8 cellular contexts compared by ENCODE assay signal in genomic region chr3:24678441-24678865, GRCh38.
DNase-seq lines count a peak whose midpoint lies in the region; FAIRE-seq and TF ChIP-seq lines count a peak whose summit lies in the region.

No MANE protein-coding gene starts in this region.

- H3K27ac ChIP-seq in hepatocyte: peak overlapping the region; percentile 62
- H3K27ac ChIP-seq in small intestine (ENCODE audit: low read depth in 1 of 2, low read length in 1 of 2): no peak overlapping the region

- H3K9me2 ChIP-seq in hepatocyte (replicated peaks; ENCODE audit: insufficient read depth): no peaks in the 10 kb centered on the region

- H2AFZ ChIP-seq in hepatocyte: peak overlapping the region; percentile 14

- POLR2A ChIA-PET in BJ (lab: Charles Lee): no interaction called here

- 76% methylated on average over 7 of the region's 7 CpGs for WGBS in hepatocyte (ENCODE audit: low lambda C conversion rate, missing lambda C conversion rate)
- WGBS in small intestine, 3 donors: 61 to 76% (median 62%) methylated on average over 7 of the region's 7 CpGs

- DNase-seq in BJ (ENCODE audit: low read depth) (peak; percentile 66), HFF-Myc (ENCODE audit: extremely low read depth, low read depth) (peak; percentile 73), SW480 (ENCODE audit: low spot score) (peak; percentile 76), hepatocyte (ENCODE audit: low spot score) (peak; percentile 62), BE2C (no peak), small intestine (no peak), NCI-H1417 (lab: John Stamatoyannopoulos, UW) (no peak), amniotic stem cell (lab: John Stamatoyannopoulos, UW) (no peak)

- H3K4me2 ChIP-seq in hepatocyte: peak overlapping the region; percentile 63

- CTCF ChIA-PET in BJ (lab: Yijun Ruan, JAX): no interaction called here

- no peaks in the 10 kb centered on the region for H3K79me2 ChIP-seq in hepatocyte

- H3K4me3 ChIP-seq in BJ (ENCODE audit: low read depth, low read length): no peak overlapping the region
- peak overlapping the region; percentile 16 for H3K4me3 ChIP-seq in HFF-Myc (replicated peaks; ENCODE audit: low read depth, low read length)
- H3K4me3 ChIP-seq in hepatocyte: no peak overlapping the region
- no peak overlapping the region for H3K4me3 ChIP-seq in BE2C (ENCODE audit: low read depth, low read length)
- no peak overlapping the region for H3K4me3 ChIP-seq in small intestine (ENCODE audit: low read depth in 1 of 2, low read length in 2 of 2)

- peaks cover 11% of the 10 kb centered on the region for H3K4me1 ChIP-seq in hepatocyte (ENCODE audit: insufficient read depth)
- no peaks in the 10 kb centered on the region for H3K4me1 ChIP-seq in BE2C
- H3K4me1 ChIP-seq in small intestine (ENCODE audit: control insufficient read depth in 2 of 2, insufficient read depth in 1 of 2, low read depth in 1 of 2, low read length in 1 of 2): no peaks in the 10 kb centered on the region

- H3K9me3 ChIP-seq in hepatocyte (ENCODE audit: low read depth): no peaks in the 10 kb centered on the region
- no peaks in the 10 kb centered on the region for H3K9me3 ChIP-seq in BE2C
- H3K9me3 ChIP-seq in small intestine (ENCODE audit: control insufficient read depth, low read depth): no peaks in the 10 kb centered on the region

- H3K27me3 ChIP-seq in BJ (ENCODE audit: control insufficient read depth, insufficient read depth, low read length): peaks cover 2% of the 10 kb centered on the region; the same call in 1 of the 2 replicates
- no peaks in the 10 kb centered on the region for H3K27me3 ChIP-seq in hepatocyte
- H3K27me3 ChIP-seq in BE2C: no peaks in the 10 kb centered on the region
- H3K27me3 ChIP-seq in small intestine (ENCODE audit: control insufficient read depth in 2 of 2, insufficient read depth in 2 of 2, low read length in 2 of 2): no peaks in the 10 kb centered on the region

- H3K36me3 ChIP-seq in BJ (ENCODE audit: control insufficient read depth, insufficient read depth, low read length) (no peaks in the 10 kb centered on the region), hepatocyte (replicated peaks; ENCODE audit: insufficient read depth, low read depth) (no peaks in the 10 kb centered on the region), BE2C (no peaks in the 10 kb centered on the region), small intestine (ENCODE audit: control insufficient read depth in 2 of 2, insufficient read depth in 2 of 2, low read length in 2 of 2) (no peaks in the 10 kb centered on the region)

- TF ChIP-seq CTCF in BJ (IDR thresholded peaks at IDR 0.05; ENCODE audit: insufficient read depth, low read depth, low read length): no peak
- TF ChIP-seq CTCF in HFF-Myc (IDR thresholded peaks at IDR 0.05; ENCODE audit: low read depth, low read length, missing control alignments): no peak
- no peak for TF ChIP-seq CTCF in hepatocyte (IDR thresholded peaks at IDR 0.05; ENCODE audit: poor library complexity)
- TF ChIP-seq CTCF in BE2C (IDR thresholded peaks at IDR 0.05; ENCODE audit: low read depth, low read length): no peak

- FAIRE-seq in small intestine (lab: Jason Lieb, UNC): no peak

- H4K20me1 ChIP-seq in hepatocyte (ENCODE audit: insufficient read depth, poor library complexity, severe bottlenecking): no peaks in the 10 kb centered on the region

Comparison
In these comparisons a context has a peak if more than half of its experiments do, and no peak if none do; other contexts are left out.
1. DNase-seq: peak in BJ (single experiment), HFF-Myc (single experiment), SW480 (single experiment) and hepatocyte (single experiment); none in BE2C (single experiment), small intestine (single experiment), NCI-H1417 (0 of 3) and amniotic stem cell (single experiment).